In the genomic region with DNA sequence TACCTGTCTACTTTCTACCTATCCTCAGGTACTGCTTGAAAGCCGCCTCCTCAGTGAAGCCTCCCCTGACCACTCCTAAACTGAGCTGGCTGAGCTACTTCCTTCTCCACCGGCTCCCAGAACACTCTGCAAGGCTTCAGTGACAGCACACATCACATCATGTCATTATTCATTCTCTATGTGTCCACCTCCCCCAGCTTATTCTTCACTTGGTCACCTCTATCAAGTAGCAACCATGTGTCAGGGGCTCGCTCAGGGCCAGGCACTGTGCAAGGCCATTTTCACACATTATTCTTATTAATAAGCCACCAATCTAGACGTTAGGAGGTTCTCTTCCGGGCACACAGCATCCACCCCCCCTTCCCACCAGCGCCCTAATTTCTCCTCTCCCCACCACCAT, we compare ENCODE assay signal across 17 cellular contexts. TPM values are rescaled to one million over a fixed set of nuclear protein-coding genes. Genes with fewer than 3 reads are reported as not detected.
DNase-seq lines count a peak whose midpoint lies in the region; ATAC-seq and TF ChIP-seq lines count a peak whose summit lies in the region.
"Had no signal": no experiment of that assay in that cellular context is flagged by ENCODE, and none has a peak within 500 bp of the region (broad histone marks: within the 10 kb centered on the region; RNA-seq: fewer than 3 reads in every experiment).

No MANE protein-coding gene starts in this region.

- peak overlapping the region; percentile 1 for H3K27ac Mint-ChIP-seq in activated naive CD4-positive, alpha-beta T cell treated with anti-CD3 and anti-CD28 coated beads, Interleukin-2, amount 10 ng/mL, durations not matched to agents 7 days and 5 days
- H3K27ac Mint-ChIP-seq in activated naive CD4-positive, alpha-beta T cell treated with anti-CD3 and anti-CD28 coated beads, Interleukin-2, amount 50 U/mL, for 72 hours: peak overlapping the region in 1 of 2 donors; percentile 85
- no peak overlapping the region for H3K27ac Mint-ChIP-seq in glutamatergic neuron (ENCODE audit: unreplicated experiment)
- H3K27ac Mint-ChIP-seq: CD8-positive, alpha-beta memory T cell had no signal

- H3K27me3 ChIP-seq in RWPE2 (ENCODE audit: insufficient read depth, poor library complexity, severe bottlenecking): no peaks in the 10 kb centered on the region

- CTCF ChIA-PET in activated naive CD4-positive, alpha-beta T cell treated with anti-CD3 and anti-CD28 coated beads, Interleukin-2, amount 10 ng/mL, durations not matched to agents 7 days and 5 days (lab: Charles Lee): interaction anchor here (1.4 to 5.1 kb wide), 6 partner anchors 7 to 115 kb away, joined by 3 to 60 read pairs (median 9); no protein-coding TSS in a partner anchor

- H3K36me3 Mint-ChIP-seq in activated naive CD4-positive, alpha-beta T cell treated with anti-CD3 and anti-CD28 coated beads, Interleukin-2, amount 10 ng/mL, durations not matched to agents 7 days and 5 days: no peaks in the 10 kb centered on the region
- H3K36me3 Mint-ChIP-seq in activated naive CD4-positive, alpha-beta T cell treated with anti-CD3 and anti-CD28 coated beads, Interleukin-2, amount 50 U/mL, for 72 hours: peaks cover 6 to 8% of the 10 kb centered on the region in 2 donors
- no peaks in the 10 kb centered on the region for H3K36me3 Mint-ChIP-seq in glutamatergic neuron (ENCODE audit: unreplicated experiment)

- H3K9me3 Mint-ChIP-seq in activated naive CD4-positive, alpha-beta T cell treated with anti-CD3 and anti-CD28 coated beads, Interleukin-2, amount 10 ng/mL, durations not matched to agents 7 days and 5 days: peaks cover 4% of the 10 kb centered on the region
- peaks cover 0 to 5% of the 10 kb centered on the region in 2 donors for H3K9me3 Mint-ChIP-seq in activated naive CD4-positive, alpha-beta T cell treated with anti-CD3 and anti-CD28 coated beads, Interleukin-2, amount 50 U/mL, for 72 hours
- peaks cover 21% of the 10 kb centered on the region for H3K9me3 Mint-ChIP-seq in glutamatergic neuron (ENCODE audit: unreplicated experiment)

- no peak for ATAC-seq in activated naive CD4-positive, alpha-beta T cell treated with anti-CD3 and anti-CD28 coated beads, Interleukin-2, amount 50 U/mL, for 72 hours
- no peak for ATAC-seq in RWPE2 (ENCODE audit: low read depth)
- no peak for ATAC-seq in GM18517 (IDR thresholded peaks at IDR 0.05; ENCODE audit: unreplicated experiment)
- no peak for ATAC-seq in GM18505 (IDR thresholded peaks at IDR 0.05; ENCODE audit: unreplicated experiment)
- ATAC-seq: Panc1 had no signal

- H3K27me3 Mint-ChIP-seq in activated naive CD4-positive, alpha-beta T cell treated with anti-CD3 and anti-CD28 coated beads, Interleukin-2, amount 10 ng/mL, durations not matched to agents 7 days and 5 days: peaks cover 80% of the 10 kb centered on the region
- H3K27me3 Mint-ChIP-seq in glutamatergic neuron (ENCODE audit: unreplicated experiment): peaks cover 24% of the 10 kb centered on the region

- no peak for TF ChIP-seq POLR2A in GM18505 (IDR thresholded peaks at IDR 0.05; ENCODE audit: borderline replicate concordance, extremely low read depth, insufficient read depth, insufficient read length)

- peaks cover 16% of the 10 kb centered on the region for H3K4me1 ChIP-seq in RWPE2 (ENCODE audit: insufficient read depth, poor library complexity, severe bottlenecking)

- peaks cover 27% of the 10 kb centered on the region for H3K4me1 Mint-ChIP-seq in activated naive CD4-positive, alpha-beta T cell treated with anti-CD3 and anti-CD28 coated beads, Interleukin-2, amount 10 ng/mL, durations not matched to agents 7 days and 5 days
- peaks cover 46% of the 10 kb centered on the region for H3K4me1 Mint-ChIP-seq in glutamatergic neuron (ENCODE audit: low read depth, unreplicated experiment)

- H3K4me3 ChIP-seq in RWPE2 (ENCODE audit: severe bottlenecking): no peak overlapping the region
- H3K4me3 ChIP-seq: BLaER1 had no signal

- no peak for DNase-seq in activated naive CD4-positive, alpha-beta T cell treated with anti-CD3 and anti-CD28 coated beads, Interleukin-2, amount 10 ng/mL, durations not matched to agents 7 days and 5 days
- DNase-seq in activated naive CD4-positive, alpha-beta T cell treated with anti-CD3 and anti-CD28 coated beads, Interleukin-2, amount 50 U/mL, for 72 hours (ENCODE audit: low spot score in 2 of 2): no peak
- DNase-seq in RWPE2 (ENCODE audit: low spot score) (no peak), glutamatergic neuron (no peak), islet precursor cell (no peak)
- DNase-seq in stimulated activated CD4-positive, alpha-beta T cell treated with anti-CD3 and anti-CD28 coated beads, Interleukin-2, amount 100 ng/mL, for 48 hours: no peak
- DNase-seq: 8988T; CD8-positive, alpha-beta memory T cell; DND-41; KG1; NCI-H1436; NCI-H510A treated with DMSO at 0.1 percent for 48 hours; SIG-M5 had no signal

- H3K36me3 ChIP-seq in RWPE2 (ENCODE audit: low read depth): no peaks in the 10 kb centered on the region
- H3K36me3 ChIP-seq: BLaER1 had no signal

- H3K4me3 Mint-ChIP-seq in activated naive CD4-positive, alpha-beta T cell treated with anti-CD3 and anti-CD28 coated beads, Interleukin-2, amount 10 ng/mL, durations not matched to agents 7 days and 5 days: no peak overlapping the region
- peak overlapping the region; percentile 22 for H3K4me3 Mint-ChIP-seq in glutamatergic neuron (ENCODE audit: unreplicated experiment)
- H3K4me3 Mint-ChIP-seq: CD8-positive, alpha-beta memory T cell had no signal

- H3K27ac ChIP-seq in RWPE2 (ENCODE audit: poor library complexity, severe bottlenecking): peak overlapping the region; percentile 97
- H3K27ac ChIP-seq: BLaER1 had no signal

- peaks cover 18% of the 10 kb centered on the region for H3K9me3 ChIP-seq in RWPE2 (ENCODE audit: severe bottlenecking)

- TF ChIP-seq CTCF in RWPE2 (IDR thresholded peaks at IDR 0.05; ENCODE audit: poor library complexity, severe bottlenecking) (no peak), glutamatergic neuron (IDR thresholded peaks at IDR 0.05; ENCODE audit: partially characterized antibody, unreplicated experiment) (no peak)

RNA-seq across cellular contexts. Expression of a gene that starts 3.7 kb away (rescaled TPM):
- total RNA-seq in activated naive CD4-positive, alpha-beta T cell treated with anti-CD3 and anti-CD28 coated beads, Interleukin-2, amount 50 U/mL, for 72 hours: 1 to 10 TPM in 1 of 2 donors, under 1 TPM in 1; 0.41 to 2.0 TPM
- total RNA-seq in glutamatergic neuron (ENCODE audit: unreplicated experiment): 7.3 TPM

RNA-seq across cellular contexts. Expression of a gene that starts 55.2 kb away (rescaled TPM):
- 100 to 1,000 TPM in 1 of 2 donors, 10 to 100 TPM in 1; 88.7 to 169 TPM for total RNA-seq in activated naive CD4-positive, alpha-beta T cell treated with anti-CD3 and anti-CD28 coated beads, Interleukin-2, amount 50 U/mL, for 72 hours
- total RNA-seq in glutamatergic neuron (ENCODE audit: unreplicated experiment): 61.1 TPM
